12 cellular contexts compared by ENCODE assay signal in genomic region chr5:14900661-14901461, GRCh38. TPM values are rescaled to one million over a fixed set of nuclear protein-coding genes. Genes with fewer than 3 reads are reported as not detected.
DNase-seq lines count a peak whose midpoint lies in the region; ATAC-seq and TF ChIP-seq lines count a peak whose summit lies in the region.
"Had no signal": no experiment of that assay in that cellular context is flagged by ENCODE, and none has a peak within 500 bp of the region (broad histone marks: within the 10 kb centered on the region; RNA-seq: fewer than 3 reads in every experiment).

No MANE protein-coding gene starts in this region.

- H3K9me3 ChIP-seq in neural cell (ENCODE audit: low read length) = no peaks in the 10 kb centered on the region
- H3K9me3 ChIP-seq: A549 had no signal

- TF ChIP-seq CTCF in AG04449 (IDR thresholded peaks at IDR 0.05; ENCODE audit: insufficient read depth, low read length, missing control alignments) (no peak), fibroblast of the aortic adventitia (IDR thresholded peaks at IDR 0.05; ENCODE audit: insufficient read depth, low read length) (no peak), neural cell (IDR thresholded peaks at IDR 0.05; ENCODE audit: poor library complexity, severe bottlenecking) (no peak)

- no peak overlapping the region for H3K4me2 ChIP-seq in neural cell (ENCODE audit: low read length)
- H3K4me2 ChIP-seq: A549 had no signal

- DNase-seq in AG04449 (ENCODE audit: low read depth, low spot score) = peak; percentile 79
- peak; percentile 13 for DNase-seq in SK-N-DZ (ENCODE audit: low spot score)
- peak; percentile 91 for DNase-seq in fibroblast of the aortic adventitia (ENCODE audit: low read depth)
- DNase-seq in DMS153 treated with DMSO at 0.1 percent for 48 hours (lab: John Stamatoyannopoulos, UW; ENCODE audit: unreplicated experiment) = no peak
- DNase-seq in NAMALWA (ENCODE audit: low spot score) = no peak
- DNase-seq: activated CD4-positive, alpha-beta T cell treated with anti-CD3 and anti-CD28 coated beads, Interleukin-2, amount 50 U/mL, for 48 hours; activated naive CD8-positive, alpha-beta T cell treated with anti-CD3 and anti-CD28 coated beads, Interleukin-2, amount 50 U/mL, for 24 hours; stimulated activated CD4-positive, alpha-beta T cell treated with anti-CD3 and anti-CD28 coated beads, Interleukin-4, amount 100 ng/mL, for 1 hour had no signal

- no peaks in the 10 kb centered on the region for H3K9me2 ChIP-seq in neural cell (ENCODE audit: insufficient read depth, low read length)

- no peaks in the 10 kb centered on the region for H3K36me3 ChIP-seq in neural cell (ENCODE audit: insufficient read depth, low read length)

- H2AFZ ChIP-seq in neural cell (ENCODE audit: low read depth, low read length) = no peak overlapping the region

- H4K20me1 ChIP-seq in neural cell (ENCODE audit: insufficient read depth) = no peaks in the 10 kb centered on the region

- H3F3A ChIP-seq in neural cell (ENCODE audit: insufficient read depth, low read length, poor library complexity, severe bottlenecking) = no peaks in the 10 kb centered on the region

- CTCF ChIA-PET in AG04449 (lab: Yijun Ruan, JAX) = interaction anchor here (1.0 to 1.3 kb wide), 2 partner anchors 103 to 174 kb away, joined by 3 to 5 read pairs; no protein-coding TSS in a partner anchor

- no peak for ATAC-seq in HG03108 (IDR thresholded peaks at IDR 0.05; ENCODE audit: unreplicated experiment)
- ATAC-seq in GM18907 (IDR thresholded peaks at IDR 0.05; ENCODE audit: unreplicated experiment) = no peak
- ATAC-seq: A549; activated naive CD8-positive, alpha-beta T cell treated with anti-CD3 and anti-CD28 coated beads, Interleukin-2, amount 50 U/mL, for 24 hours had no signal

- no peak for TF ChIP-seq RAD21 in neural cell (conservative IDR thresholded peaks at IDR 0.05)

- no peak overlapping the region for H3K27ac ChIP-seq in neural cell (ENCODE audit: low read length)

- TF ChIP-seq EP300 in neural cell (conservative IDR thresholded peaks at IDR 0.05; ENCODE audit: poor library complexity, severe bottlenecking) = peak; percentile 32

- POLR2A ChIA-PET in AG04449 (lab: Yijun Ruan, JAX) = interaction anchor here (0.6 to 1.5 kb wide), 4 partner anchors 17 to 91 kb away, joined by 3 read pairs; partner anchors contain the start of gene ANKH

- H3K9ac ChIP-seq in neural cell (ENCODE audit: low read length) = no peak overlapping the region

- no peaks in the 10 kb centered on the region for H3K79me2 ChIP-seq in neural cell (replicated peaks; ENCODE audit: insufficient read depth, low read length)

- H3K4me3 ChIP-seq in AG04449 (ENCODE audit: low read depth, low read length) (no peak overlapping the region), fibroblast of the aortic adventitia (ENCODE audit: low read depth, low read length) (no peak overlapping the region), neural cell (ENCODE audit: low read length) (no peak overlapping the region)
- H3K4me3 ChIP-seq: A549 had no signal

- H3K27me3 ChIP-seq in neural cell (ENCODE audit: insufficient read depth, low read depth, low read length) = no peaks in the 10 kb centered on the region

TF ChIP-seq in neural cell, 6 proteins besides CTCF, POLR2A, EP300 and RAD21:
- TF ChIP-seq MXI1 (conservative IDR thresholded peaks at IDR 0.05; ENCODE audit: poor library complexity, severe bottlenecking) = no peak
- no peak for TF ChIP-seq TAF1 (IDR thresholded peaks at IDR 0.05; ENCODE audit: low read depth)
- no peak for TF ChIP-seq REST (IDR thresholded peaks at IDR 0.05; ENCODE audit: borderline replicate concordance)
- TF ChIP-seq EZH2 (IDR thresholded peaks at IDR 0.05; ENCODE audit: borderline replicate concordance, insufficient read depth, low read length, poor library complexity, severe bottlenecking) = no peak
- TF ChIP-seq SMC3 (conservative IDR thresholded peaks at IDR 0.05; ENCODE audit: poor library complexity) = no peak
- no peak for TF ChIP-seq POLR2AphosphoS5 (IDR thresholded peaks at IDR 0.05)

RNA-seq across cellular contexts. Expression of gene ANKH, which starts 29.3 kb away (rescaled TPM):
- 13.8 and 15.1 TPM in 2 replicates for polyA plus RNA-seq in SK-N-DZ (2014; cell fraction: cytosol; rRNA removed)
- 9.4 and 12.3 TPM in 2 replicates for polyA plus RNA-seq in SK-N-DZ (2014; cell fraction: nucleus; rRNA removed)
- 36.0 and 82.2 TPM in 2 replicates for total RNA-seq in fibroblast of the aortic adventitia (ENCODE audit: low replicate concordance)
- 9.9 and 13.7 TPM in 2 replicates for polyA plus RNA-seq in neural cell
- polyA minus RNA-seq in neural cell = 54.9 and 56.0 TPM in 2 replicates

Comparison
In these comparisons a context has a peak if more than half of its experiments do, and no peak if none do; other contexts are left out.
1. DNase-seq: peak in AG04449 (single experiment), SK-N-DZ (single experiment) and fibroblast of the aortic adventitia (single experiment); none in DMS153 treated with DMSO at 0.1 percent for 48 hours (single experiment) and NAMALWA (single experiment).